ENCODE assay signal across 18 cellular contexts in the genomic region with DNA sequence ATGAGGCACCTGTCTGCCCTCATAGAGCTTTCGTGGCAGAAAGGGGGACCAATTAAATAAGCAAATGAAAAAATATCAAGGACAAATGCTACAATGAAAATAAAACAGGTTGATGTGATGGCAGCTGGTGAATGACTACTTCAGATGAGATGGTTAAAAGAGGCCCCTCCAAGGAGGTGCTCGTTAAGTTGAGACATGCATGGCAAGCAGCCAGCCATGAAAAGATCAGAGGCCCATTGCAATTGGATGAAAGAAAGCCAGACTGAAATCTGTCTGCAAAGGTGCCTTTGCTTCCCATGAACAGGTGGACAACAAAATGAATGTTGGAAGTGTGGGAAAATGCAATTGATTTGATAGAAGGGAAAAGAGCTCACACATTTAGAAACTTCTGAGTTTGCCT. TPM values are rescaled to one million over a fixed set of nuclear protein-coding genes. Genes with fewer than 3 reads are reported as not detected.
A peak's percentile ranks its signal among the peaks of the same experiment; 100 is the strongest.
DNase-seq lines count a peak whose midpoint lies in the region; TF ChIP-seq lines count a peak whose summit lies in the region.
"Had no signal": no experiment of that assay in that cellular context is flagged by ENCODE, and none has a peak within 500 bp of the region (broad histone marks: within the 10 kb centered on the region; RNA-seq: fewer than 3 reads in every experiment).

No MANE protein-coding gene starts in this region.

- peak overlapping the region; percentile 79 to 96 (median 85) for H3K27ac ChIP-seq in thyroid gland

- H3K36me3 ChIP-seq in iPS-15b (ENCODE audit: control insufficient read depth, insufficient read depth, low read length) (no peaks in the 10 kb centered on the region), thyroid gland (no peaks in the 10 kb centered on the region)

- H3K4me3 ChIP-seq in iPS-15b (ENCODE audit: low read depth, low read length) (peak overlapping the region; percentile 85), thyroid gland (replicated peaks in 1 of 3) (no peak overlapping the region)
- H3K4me3 ChIP-seq: K562 had no signal

- peaks cover 3% of the 10 kb centered on the region for H3K4me1 ChIP-seq in iPS-15b (ENCODE audit: control insufficient read depth, insufficient read depth, low read length)
- peaks cover 6 to 10% of the 10 kb centered on the region in 2 donors for H3K4me1 ChIP-seq in thyroid gland

- peak; percentile 41 for DNase-seq in NCI-H748 (lab: John Stamatoyannopoulos, UW; ENCODE audit: unreplicated experiment)
- DNase-seq in NCI-H748 treated with DMSO at 0.1 percent for 48 hours (lab: John Stamatoyannopoulos, UW) = no peak
- DNase-seq in NCI-H69 (lab: John Stamatoyannopoulos, UW) = peak; percentile 2
- DNase-seq in thyroid gland = peak; percentile 70 to 76
- DNase-seq in activated T-cell treated with anti-CD3 and anti-CD28 coated beads, Interleukin-2, amount 50 U/mL, for 48 hours = no peak
- no peak for DNase-seq in foreskin melanocyte
- no peak for DNase-seq in NCI-H82 (lab: John Stamatoyannopoulos, UW)
- DNase-seq: AML-193, Calu3, DMS79 treated with DMSO at 0.1 percent for 48 hours, GDM1, NCI-H1048, NCI-H1694, NCI-H510A treated with DMSO at 0.1 percent for 48 hours, Right ventricle myocardium superior had no signal

- intact Hi-C loops in thyroid gland (cut with DNase I) = loop anchor here (10.0 kb wide), 1 partner anchor 90 kb away; no protein-coding TSS in a partner anchor

- no peaks in the 10 kb centered on the region for H3K9me3 ChIP-seq in iPS-15b (ENCODE audit: control insufficient read depth, insufficient read depth, low read length)
- H3K9me3 ChIP-seq in thyroid gland = no peaks in the 10 kb centered on the region

- H3K27me3 ChIP-seq in iPS-15b (ENCODE audit: control insufficient read depth, insufficient read depth, low read length) (peaks cover 35% of the 10 kb centered on the region), thyroid gland (no peaks in the 10 kb centered on the region)

- TF ChIP-seq CTCF in thyroid gland (IDR thresholded peaks at IDR 0.05) = no peak

- no peak overlapping the region for H3K9ac ChIP-seq in iPS-15b (ENCODE audit: low read depth, low read length)

- no peak for TF ChIP-seq POLR2A in thyroid gland (IDR thresholded peaks at IDR 0.05)

- 19 to 35% methylated on average over 2 of the region's 2 CpGs for WGBS in thyroid gland, 2 donors

RNA-seq across cellular contexts. Expression of gene TRPC6, which starts 0.8 kb away (rescaled TPM):
- 10 to 100 TPM; 14.1 to 28.4 (median 19.4) TPM for total RNA-seq in thyroid gland
- total RNA-seq: A673, Calu3, K562 had no signal

Comparison
In these comparisons a context has a peak if more than half of its experiments do, and no peak if none do; other contexts are left out.
1. DNase-seq: peak in NCI-H748 (single experiment), NCI-H69 (single experiment) and thyroid gland (2 of 2); none in NCI-H748 treated with DMSO at 0.1 percent for 48 hours (single experiment), activated T-cell treated with anti-CD3 and anti-CD28 coated beads, Interleukin-2, amount 50 U/mL, for 48 hours (0 of 2), foreskin melanocyte (single experiment) and NCI-H82 (single experiment).